ENCODE assay signal across 11 cellular contexts in the genomic region with DNA sequence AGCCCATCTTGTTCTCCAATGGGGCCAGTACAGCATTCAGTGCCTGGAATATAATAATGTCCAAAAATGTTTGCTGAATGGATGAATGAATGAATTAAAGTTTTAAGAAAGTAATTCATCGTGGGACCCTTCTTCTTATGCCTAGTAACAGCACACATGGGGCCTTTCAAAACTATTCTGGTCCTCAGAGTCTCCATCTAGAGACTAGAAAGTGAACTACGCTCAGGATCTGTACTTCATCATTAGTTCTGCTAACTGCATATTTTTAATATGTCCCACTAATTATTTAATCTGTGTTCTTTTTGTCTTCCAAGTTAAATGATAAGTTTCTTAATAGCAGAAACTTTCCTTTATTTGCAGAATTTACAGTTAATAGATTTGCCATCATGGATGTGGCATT.
DNase-seq lines count a peak whose midpoint lies in the region; ATAC-seq and TF ChIP-seq lines count a peak whose summit lies in the region.
"Had no signal": no experiment of that assay in that cellular context is flagged by ENCODE, and none has a peak within 500 bp of the region (broad histone marks: within the 10 kb centered on the region; RNA-seq: fewer than 3 reads in every experiment).

No MANE protein-coding gene starts in this region.

- no peak overlapping the region for H3K27ac ChIP-seq in left ventricle myocardium inferior (replicated peaks)
- no peak overlapping the region for H3K27ac ChIP-seq in heart right ventricle
- no peak overlapping the region for H3K27ac ChIP-seq in endodermal cell (ENCODE audit: low read depth, low read length)
- H3K27ac ChIP-seq: ascending aorta, suprapubic skin had no signal

- 65 to 76% methylated on average over 2 of the region's 2 CpGs for WGBS in heart right ventricle, 2 donors
- 78 to 83% methylated on average over 1 to 2 of the region's 2 CpGs for WGBS in endodermal cell (ENCODE audit: insufficient coverage in 1 of 2, insufficient read length in 1 of 2), 2 experiments

- H3K27me3 Mint-ChIP-seq in endodermal cell (ENCODE audit: insufficient read depth), result peaks cover 8% of the 10 kb centered on the region
- peaks cover 56 to 75% of the 10 kb centered on the region in 2 donors for H3K27me3 Mint-ChIP-seq in effector memory CD8-positive, alpha-beta T cell

- no peak overlapping the region for H3K4me3 Mint-ChIP-seq in endodermal cell
- no peak overlapping the region for H3K4me3 Mint-ChIP-seq in effector memory CD8-positive, alpha-beta T cell

- no peak overlapping the region for H3K9ac ChIP-seq in endodermal cell (ENCODE audit: extremely low read depth, low read length, poor library complexity, severe bottlenecking)

- H3K36me3 ChIP-seq in left ventricle myocardium inferior, result no peaks in the 10 kb centered on the region
- no peaks in the 10 kb centered on the region for H3K36me3 ChIP-seq in heart right ventricle
- no peaks in the 10 kb centered on the region for H3K36me3 ChIP-seq in endodermal cell (ENCODE audit: control insufficient read depth, insufficient read depth, low read length)
- H3K36me3 ChIP-seq: ascending aorta, suprapubic skin had no signal

- H3K27me3 ChIP-seq in left ventricle myocardium inferior (ENCODE audit: low read depth), result peaks cover 71% of the 10 kb centered on the region
- peaks cover 0 to 32% (median 17%) of the 10 kb centered on the region in 7 donors for H3K27me3 ChIP-seq in heart right ventricle
- no peaks in the 10 kb centered on the region for H3K27me3 ChIP-seq in endodermal cell (ENCODE audit: control insufficient read depth, insufficient read depth, low read length, poor library complexity, severe bottlenecking)
- H3K27me3 ChIP-seq: ascending aorta had no signal

- H3K4me1 Mint-ChIP-seq in endodermal cell, result no peaks in the 10 kb centered on the region
- peaks cover 5 to 9% of the 10 kb centered on the region in 2 donors for H3K4me1 Mint-ChIP-seq in effector memory CD8-positive, alpha-beta T cell (ENCODE audit: low read depth in 2 of 2)

- H3K4me1 ChIP-seq in left ventricle myocardium inferior, result no peaks in the 10 kb centered on the region
- no peaks in the 10 kb centered on the region for H3K4me1 ChIP-seq in heart right ventricle
- H3K4me1 ChIP-seq in endodermal cell (ENCODE audit: control insufficient read depth, insufficient read depth, low read length), result no peaks in the 10 kb centered on the region
- H3K4me1 ChIP-seq: ascending aorta, suprapubic skin had no signal

- H3K9me3 ChIP-seq in left ventricle myocardium inferior (replicated peaks) (peaks cover 23% of the 10 kb centered on the region), heart right ventricle (peaks cover 0 to 26% (median 0%) of the 10 kb centered on the region in 11 donors), endodermal cell (ENCODE audit: control insufficient read depth, low read length) (peaks cover 4% of the 10 kb centered on the region)
- H3K9me3 ChIP-seq: suprapubic skin had no signal

- H3K27ac Mint-ChIP-seq in endodermal cell, result no peak overlapping the region
- no peak overlapping the region for H3K27ac Mint-ChIP-seq in effector memory CD8-positive, alpha-beta T cell

- peaks cover 11% of the 10 kb centered on the region for H3K9me3 Mint-ChIP-seq in endodermal cell
- peaks cover 0 to 1% of the 10 kb centered on the region in 2 donors for H3K9me3 Mint-ChIP-seq in effector memory CD8-positive, alpha-beta T cell

- DNase-seq in left ventricle myocardium inferior (no peak), heart right ventricle (no peak), NCI-H69 (lab: John Stamatoyannopoulos, UW) (peak; percentile 47), endodermal cell (peak; percentile 28), hippocampal formation (lab: John Stamatoyannopoulos, UW) (no peak)
- DNase-seq in effector memory CD8-positive, alpha-beta T cell, result no peak
- DNase-seq: activated CD4-positive, alpha-beta T cell treated with anti-CD3 and anti-CD28 coated beads, Interleukin-2, amount 50 U/mL, for 4 hours had no signal

- TF ChIP-seq CTCF in left ventricle myocardium inferior (IDR thresholded peaks at IDR 0.05; ENCODE audit: borderline replicate concordance) (peak; percentile 40), heart right ventricle (IDR thresholded peaks at IDR 0.05) (peak in 4 of 9 donors; percentile 13 to 48 (median 22)), endodermal cell (conservative IDR thresholded peaks at IDR 0.05) (peak; percentile 72)

- ATAC-seq in heart right ventricle (no peak), HG03342 (IDR thresholded peaks at IDR 0.05; ENCODE audit: unreplicated experiment) (no peak), GM21526 (IDR thresholded peaks at IDR 0.05; ENCODE audit: low FRiP score, unreplicated experiment) (no peak)
- no peak for ATAC-seq in effector memory CD8-positive, alpha-beta T cell (replicated peaks)

- intact Hi-C loops in left ventricle myocardium inferior (cut with micrococcal nuclease) (no loop called here), heart right ventricle (cut with DNase I) (loop anchor here in 4 of 10 donors (10.0 kb wide), 1 partner anchor 653 kb away; no protein-coding TSS in a partner anchor)

- no peaks in the 10 kb centered on the region for H3K36me3 Mint-ChIP-seq in endodermal cell (ENCODE audit: low read depth)
- no peaks in the 10 kb centered on the region for H3K36me3 Mint-ChIP-seq in effector memory CD8-positive, alpha-beta T cell (ENCODE audit: insufficient read depth)

- no peak overlapping the region for H3K4me3 ChIP-seq in left ventricle myocardium inferior
- H3K4me3 ChIP-seq in heart right ventricle, result no peak overlapping the region
- no peak overlapping the region for H3K4me3 ChIP-seq in endodermal cell (ENCODE audit: low read length)
- H3K4me3 ChIP-seq: ascending aorta, suprapubic skin had no signal

Comparison
In these comparisons a context has a peak if more than half of its experiments do, and no peak if none do; other contexts are left out.
1. DNase-seq: peak in NCI-H69 (single experiment) and endodermal cell (single experiment); none in left ventricle myocardium inferior (single experiment), heart right ventricle (0 of 2), hippocampal formation (0 of 2) and effector memory CD8-positive, alpha-beta T cell (0 of 3).